26 cellular contexts compared by ENCODE assay signal in genomic region chr20:56606174-56606945, GRCh38. TPM values are rescaled to one million over a fixed set of nuclear protein-coding genes. Genes with fewer than 3 reads are reported as not detected.
A peak's percentile ranks its signal among the peaks of the same experiment; 100 is the strongest.
DNase-seq lines count a peak whose midpoint lies in the region; ATAC-seq, FAIRE-seq and TF ChIP-seq lines count a peak whose summit lies in the region.
"Had no signal": no experiment of that assay in that cellular context is flagged by ENCODE, and none has a peak within 500 bp of the region (broad histone marks: within the 10 kb centered on the region; RNA-seq: fewer than 3 reads in every experiment).

No MANE protein-coding gene starts in this region.

- H3K4me3 ChIP-seq in HCT116 (replicated peaks in 1 of 2; ENCODE audit: low read depth in 1 of 2, low read length in 2 of 2) (peak overlapping the region in 1 of 2 experiments; percentile 29; a peak in 2 of 4 replicates), RWPE2 (ENCODE audit: severe bottlenecking) (no peak overlapping the region), kidney (ENCODE audit: low read length in 2 of 2) (no peak overlapping the region)
- H3K4me3 ChIP-seq: ascending aorta, gastroesophageal sphincter, HAP-1, tibial nerve had no signal

- H3K4me1 ChIP-seq in HCT116 (ENCODE audit: control insufficient read depth in 1 of 2, insufficient read depth in 2 of 2, low read length in 2 of 2): peaks cover 24 to 30% of the 10 kb centered on the region in 2 experiments
- peaks cover 24% of the 10 kb centered on the region for H3K4me1 ChIP-seq in RWPE2 (ENCODE audit: insufficient read depth, poor library complexity, severe bottlenecking)
- H3K4me1 ChIP-seq in kidney (ENCODE audit: control insufficient read depth in 1 of 2, insufficient read depth in 1 of 2, low read depth in 1 of 2, low read length in 2 of 2): no peaks in the 10 kb centered on the region
- H3K4me1 ChIP-seq: ascending aorta, gastroesophageal sphincter, HAP-1, tibial nerve had no signal

- CTCF ChIA-PET in HCT116 (lab: Charles Lee): interaction anchor here (0.9 kb wide), 1 partner anchor 24 kb away, joined by 3 read pairs; no protein-coding TSS in a partner anchor

- H2AFZ ChIP-seq in HCT116 (ENCODE audit: low read depth, low read length, poor library complexity, severe bottlenecking): peak overlapping the region; percentile 79

- H3K27ac ChIP-seq in HCT116 (ENCODE audit: low read depth, low read length): peak overlapping the region; percentile 51; the same call in 1 of the 2 replicates
- H3K27ac ChIP-seq in RWPE2 (ENCODE audit: poor library complexity, severe bottlenecking): peak overlapping the region; percentile 66
- no peak overlapping the region for H3K27ac ChIP-seq in kidney (ENCODE audit: low read depth in 2 of 2, low read length in 2 of 2)
- H3K27ac ChIP-seq: ascending aorta, gastroesophageal sphincter, tibial nerve had no signal

- H3K9me2 ChIP-seq in HCT116 (ENCODE audit: insufficient read depth): no peaks in the 10 kb centered on the region

- ATAC-seq in HCT116 (peak; percentile 100), RWPE2 (ENCODE audit: low read depth) (peak; percentile 99), HG03571 (IDR thresholded peaks at IDR 0.05; ENCODE audit: unreplicated experiment) (no peak)
- ATAC-seq: activated T-cell treated with anti-CD3 and anti-CD28 coated beads, Interleukin-2, amount 50 U/mL, for 72 hours; gastroesophageal sphincter had no signal

- intact Hi-C loops in HCT116 (cut with micrococcal nuclease): loop anchor here (5.0 kb wide), 1 partner anchor 181 kb away; no protein-coding TSS in a partner anchor
- intact Hi-C loops in kidney (cut with DNase I): no loop called here

- peak overlapping the region; percentile 12 for H3K4me3 Mint-ChIP-seq in type B pancreatic cell
- H3K4me3 Mint-ChIP-seq: activated T-cell treated with anti-CD3 and anti-CD28 coated beads, Interleukin-2, amount 50 U/mL, for 72 hours; CD8-positive, alpha-beta memory T cell; IgD-negative memory B cell had no signal

- no peaks in the 10 kb centered on the region for H3K27me3 Mint-ChIP-seq in type B pancreatic cell

- RAD21 ChIA-PET in HCT116 (lab: Charles Lee; ENCODE audit: low non-redundant PET in 1 of 2, low total read pairs in 2 of 2, uncharacterized antibody in 2 of 2, unreplicated experiment in 2 of 2): no interaction called here

- H3K27me3 ChIP-seq in HCT116 (ENCODE audit: insufficient read depth, low read length) (no peaks in the 10 kb centered on the region), RWPE2 (ENCODE audit: insufficient read depth, poor library complexity, severe bottlenecking) (no peaks in the 10 kb centered on the region)
- H3K27me3 ChIP-seq: ascending aorta, gastroesophageal sphincter, tibial nerve had no signal

- no peaks in the 10 kb centered on the region for H3K36me3 Mint-ChIP-seq in type B pancreatic cell
- H3K36me3 Mint-ChIP-seq: CD8-positive, alpha-beta memory T cell had no signal

- POLR2A ChIA-PET in HCT116 (lab: Charles Lee): no interaction called here

- peak overlapping the region; percentile 93 for H3K27ac Mint-ChIP-seq in type B pancreatic cell
- H3K27ac Mint-ChIP-seq: activated T-cell treated with anti-CD3 and anti-CD28 coated beads, Interleukin-2, amount 50 U/mL, for 72 hours; CD8-positive, alpha-beta memory T cell had no signal

- H3K9me3 ChIP-seq in HCT116 (ENCODE audit: control insufficient read depth in 1 of 2, insufficient read depth in 1 of 2, low read depth in 1 of 2, low read length in 2 of 2): no peaks in the 10 kb centered on the region
- H3K9me3 ChIP-seq in RWPE2 (ENCODE audit: severe bottlenecking): no peaks in the 10 kb centered on the region
- no peaks in the 10 kb centered on the region for H3K9me3 ChIP-seq in kidney (ENCODE audit: control insufficient read depth in 1 of 2, low read length in 2 of 2)
- H3K9me3 ChIP-seq: ascending aorta, gastroesophageal sphincter, HAP-1, tibial nerve had no signal

- no peaks in the 10 kb centered on the region for H3K9me3 Mint-ChIP-seq in type B pancreatic cell
- H3K9me3 Mint-ChIP-seq: activated T-cell treated with anti-CD3 and anti-CD28 coated beads, Interleukin-2, amount 50 U/mL, for 72 hours; CD8-positive, alpha-beta memory T cell; IgD-negative memory B cell had no signal

- H3K4me2 ChIP-seq in HCT116 (ENCODE audit: low read length): peak overlapping the region; percentile 64

- DNase-seq in HCT116 (ENCODE audit: low read depth, low spot score): peak; percentile 79
- peak; percentile 95 for DNase-seq in RWPE2 (ENCODE audit: low spot score)
- peak; percentile 72 for DNase-seq in kidney
- no peak for DNase-seq in type B pancreatic cell (ENCODE audit: extremely low spot score, unreplicated experiment)
- DNase-seq in NCI-H187 treated with DMSO at 0.1 percent for 48 hours (lab: John Stamatoyannopoulos, UW): no peak
- no peak for DNase-seq in kidney glomerular epithelial cell (lab: John Stamatoyannopoulos, UW)
- no peak for DNase-seq in SW 1271 (lab: John Stamatoyannopoulos, UW)
- DNase-seq: activated CD4-positive, CD25-positive, alpha-beta regulatory T cell treated with anti-CD3 and anti-CD28 coated beads, Interleukin-2, amount 50 U/mL, for 72 hours; activated naive CD4-positive, alpha-beta T cell treated with anti-CD3 and anti-CD28 coated beads, Interleukin-2, amount 50 U/mL, for 16 hours; activated T-cell treated with anti-CD3 and anti-CD28 coated beads, Interleukin-2, amount 50 U/mL, for 72 hours; CD8-positive, alpha-beta memory T cell; DMS79 treated with DMSO at 0.1 percent for 48 hours; midbrain; NCI-H2029; NCI-H446 treated with DMSO at 0.1 percent for 48 hours; NK-92 treated with Interleukin-12 subunit alpha and Interleukin-12 subunit beta, amount 100 ng/mL, for 24 hours; stimulated activated CD4-positive, alpha-beta T cell treated with anti-CD3 and anti-CD28 coated beads, Interleukin-2, amount 100 ng/mL, for 24 hours; stimulated activated naive CD4-positive, alpha-beta T cell treated with Interleukin-2 at 50 U/mL for 16 hours had no signal

- H3K4me1 Mint-ChIP-seq in type B pancreatic cell (ENCODE audit: unreplicated experiment): peaks cover 8% of the 10 kb centered on the region
- H3K4me1 Mint-ChIP-seq: CD8-positive, alpha-beta memory T cell had no signal

- H3K79me2 ChIP-seq in HCT116 (ENCODE audit: insufficient read depth, low read length): no peaks in the 10 kb centered on the region

- TF ChIP-seq POLR2A in HCT116 (IDR thresholded peaks at IDR 0.05; ENCODE audit: borderline replicate concordance, extremely low read depth, insufficient read depth, insufficient read length): no peak

- H4K20me1 ChIP-seq in HCT116 (ENCODE audit: insufficient read depth): no peaks in the 10 kb centered on the region

- TF ChIP-seq RAD21 in HCT116 (IDR thresholded peaks at IDR 0.05; ENCODE audit: low read depth): peak; percentile 22; the same call in 1 of the 2 replicates

- TF ChIP-seq CTCF in HCT116 (IDR thresholded peaks at IDR 0.05 in 2 of 3, conservative IDR thresholded peaks at IDR 0.05 in 1 of 3; ENCODE audit: borderline replicate concordance in 1 of 3, insufficient read depth in 1 of 3, low read depth in 2 of 3, low read length in 2 of 3) (no peak), RWPE2 (IDR thresholded peaks at IDR 0.05; ENCODE audit: poor library complexity, severe bottlenecking) (no peak), kidney (IDR thresholded peaks at IDR 0.05; ENCODE audit: borderline replicate concordance, extremely low read depth, insufficient read depth) (no peak), type B pancreatic cell (conservative IDR thresholded peaks at IDR 0.05) (no peak)

- H3K9ac ChIP-seq in HCT116 (ENCODE audit: low read length) (peak overlapping the region; percentile 43), kidney (ENCODE audit: low read length in 2 of 2) (no peak overlapping the region)

- H3K36me3 ChIP-seq in HCT116 (ENCODE audit: control insufficient read depth in 1 of 2, insufficient read depth in 2 of 2, low read length in 2 of 2): no peaks in the 10 kb centered on the region
- no peaks in the 10 kb centered on the region for H3K36me3 ChIP-seq in RWPE2 (ENCODE audit: low read depth)
- no peaks in the 10 kb centered on the region for H3K36me3 ChIP-seq in kidney (ENCODE audit: control insufficient read depth in 1 of 2, insufficient read depth in 2 of 2, low read length in 2 of 2)
- H3K36me3 ChIP-seq: ascending aorta, gastroesophageal sphincter, HAP-1, tibial nerve had no signal

- no TSS peak for BruUV-seq in HCT116 (replicated peaks; lab: Mats Ljungman, UMichigan)

- FAIRE-seq in kidney (lab: Jason Lieb, UNC): no peak

TF ChIP-seq in HCT116, 20 proteins besides CTCF, POLR2A, EP300 and RAD21 (continues in another document):
- TF ChIP-seq SIN3A (IDR thresholded peaks at IDR 0.05; ENCODE audit: low read depth) (no peak), CEBPB (IDR thresholded peaks at IDR 0.05; ENCODE audit: low read depth) (peak; percentile 63), TCF7L2 (IDR thresholded peaks at IDR 0.05; ENCODE audit: borderline replicate concordance, extremely low read depth, insufficient read depth, insufficient read length) (peak; percentile 57), SP1 (IDR thresholded peaks at IDR 0.05; ENCODE audit: low read depth) (peak; percentile 84), JUND (IDR thresholded peaks at IDR 0.05) (peak; percentile 87), CBX3 (IDR thresholded peaks at IDR 0.05; ENCODE audit: low read depth) (peak; percentile 64; the same call in 1 of the 2 replicates), ZNF274 (IDR thresholded peaks at IDR 0.05; ENCODE audit: low read depth, low read length) (no peak), MAX (IDR thresholded peaks at IDR 0.05) (0 out of 2 replicates have a peak, but pooled peaks have one; percentile 46), SRF (IDR thresholded peaks at IDR 0.05; ENCODE audit: low read depth) (peak; percentile 31; the same call in 1 of the 2 replicates)

RNA-seq across cellular contexts. Expression of gene TFAP2C, which starts 22.7 kb away (rescaled TPM):
- total RNA-seq in HCT116 (2021; ENCODE audit: unreplicated experiment): 6.9 TPM
- polyA plus RNA-seq in HCT116 (2012): 3.5 and 4.1 TPM in 2 replicates
- total RNA-seq in kidney: 1.4 TPM
- 0.65 TPM for polyA plus RNA-seq in kidney (ENCODE audit: insufficient read depth, low read depth, low replicate concordance)
- 20.5 and 71.7 TPM in 2 replicates for total RNA-seq in type B pancreatic cell (ENCODE audit: low replicate concordance)
- total RNA-seq: activated CD8-positive, alpha-beta memory T cell treated with anti-CD3 and anti-CD28 coated beads for 36 hours; CD8-positive, alpha-beta memory T cell had no signal
- polyA plus RNA-seq: CD8-positive, alpha-beta memory T cell; IgD-negative memory B cell; neural cell had no signal

Comparison
In these comparisons a context has a peak if more than half of its experiments do, and no peak if none do; other contexts are left out.
1. DNase-seq: peak in HCT116 (single experiment), RWPE2 (single experiment) and kidney (single experiment); none in type B pancreatic cell (single experiment), NCI-H187 treated with DMSO at 0.1 percent for 48 hours (single experiment), kidney glomerular epithelial cell (single experiment) and SW 1271 (0 of 2).
2. H3K27ac ChIP-seq: peak in HCT116 (single experiment) and RWPE2 (single experiment); none in kidney (0 of 2).